14 cellular contexts compared by ENCODE assay signal in genomic region chr7:20541615-20542349, GRCh38.
DNase-seq lines count a peak whose midpoint lies in the region; ATAC-seq and TF ChIP-seq lines count a peak whose summit lies in the region.
"Had no signal": no experiment of that assay in that cellular context is flagged by ENCODE, and none has a peak within 500 bp of the region (broad histone marks: within the 10 kb centered on the region; RNA-seq: fewer than 3 reads in every experiment).

No MANE protein-coding gene starts in this region.

- TF ChIP-seq CTCF in GM12864 (IDR thresholded peaks at IDR 0.05; ENCODE audit: low read depth, low read length, missing control alignments), result no peak
- TF ChIP-seq CTCF in RWPE2 (IDR thresholded peaks at IDR 0.05; ENCODE audit: poor library complexity, severe bottlenecking), result no peak

- ATAC-seq in GM19395 (IDR thresholded peaks at IDR 0.05; ENCODE audit: unreplicated experiment), result peak; percentile 80
- ATAC-seq in HG03103 (IDR thresholded peaks at IDR 0.05; ENCODE audit: low read depth, unreplicated experiment), result peak; percentile 70
- ATAC-seq in RWPE2 (ENCODE audit: low read depth), result peak; percentile 93
- ATAC-seq in HG03342 (IDR thresholded peaks at IDR 0.05; ENCODE audit: unreplicated experiment), result no peak

- H3K4me3 ChIP-seq in GM12864 (ENCODE audit: low read depth, low read length) (no peak overlapping the region), RWPE2 (ENCODE audit: severe bottlenecking) (no peak overlapping the region)
- H3K4me3 ChIP-seq: MG63, suprapubic skin had no signal

- DNase-seq in GM12864 (ENCODE audit: low read depth) (peak; percentile 4), RWPE2 (ENCODE audit: low spot score) (no peak), COLO668 (lab: John Stamatoyannopoulos, UW; ENCODE audit: unreplicated experiment) (no peak)
- DNase-seq in activated effector memory CD4-positive, alpha-beta T cell treated with Interleukin-2 at 50 U/mL for 16 hours, result no peak
- DNase-seq in stimulated activated CD8-positive, alpha-beta memory T cell treated with anti-CD3 and anti-CD28 coated beads, Interleukin-4, amount 100 ng/mL, for 48 hours, result no peak
- DNase-seq: activated CD8-positive, alpha-beta memory T cell treated with anti-CD3 and anti-CD28 coated beads, Interleukin-2, amount 50 U/mL, for 48 hours; effector memory CD4-positive, alpha-beta T cell; hippocampal formation; stimulated activated CD4-positive, alpha-beta T cell treated with anti-CD3 and anti-CD28 coated beads, Interleukin-4, amount 100 ng/mL, for 24 hours had no signal

- no peaks in the 10 kb centered on the region for H3K9me3 ChIP-seq in RWPE2 (ENCODE audit: severe bottlenecking)
- H3K9me3 ChIP-seq: MG63, suprapubic skin had no signal

- H3K27ac ChIP-seq in RWPE2 (ENCODE audit: poor library complexity, severe bottlenecking), result peak overlapping the region; percentile 88
- H3K27ac ChIP-seq: suprapubic skin had no signal

- H3K4me1 ChIP-seq in RWPE2 (ENCODE audit: insufficient read depth, poor library complexity, severe bottlenecking), result peaks cover 18% of the 10 kb centered on the region

- H3K36me3 ChIP-seq in RWPE2 (ENCODE audit: low read depth), result no peaks in the 10 kb centered on the region
- H3K36me3 ChIP-seq: MG63, suprapubic skin had no signal

- H3K27me3 ChIP-seq in RWPE2 (ENCODE audit: insufficient read depth, poor library complexity, severe bottlenecking), result no peaks in the 10 kb centered on the region
- H3K27me3 ChIP-seq: MG63, suprapubic skin had no signal
